Comparison of ENCODE assay signal across 33 cellular contexts in the genomic region with DNA sequence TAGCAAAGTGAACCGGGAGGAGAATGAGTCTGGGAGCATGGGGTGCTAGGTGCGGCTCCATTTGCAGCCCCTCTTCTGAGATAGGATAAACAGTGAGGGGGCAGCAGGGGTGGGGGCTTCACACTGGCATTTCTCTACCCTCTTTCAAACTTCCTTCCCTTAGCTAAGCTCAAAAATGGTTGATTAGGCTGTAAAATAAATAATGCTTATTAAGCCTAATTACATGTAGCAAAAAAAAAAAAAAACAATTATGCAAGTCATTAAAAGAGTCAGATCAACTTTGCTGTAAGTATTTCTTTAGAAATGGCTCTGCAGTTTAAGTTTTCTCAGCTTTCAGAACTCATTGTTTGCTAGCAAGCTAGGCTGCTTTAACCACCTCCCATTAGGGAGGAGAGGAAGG.
"Had no signal": no experiment of that assay in that cellular context is flagged by ENCODE, and none has a peak within 500 bp of the region (broad histone marks: within the 10 kb centered on the region; RNA-seq: fewer than 3 reads in every experiment).

No MANE protein-coding gene starts in this region.

- H3K4me1 Mint-ChIP-seq: activated CD4-positive, alpha-beta T cell treated with anti-CD3 and anti-CD28 coated beads for 36 hours; activated CD4-positive, alpha-beta T cell treated with anti-CD3 and anti-CD28 coated beads, Interleukin-2, amount 10 ng/mL, durations not matched to agents 24 days and 14 days; activated CD8-positive, alpha-beta memory T cell treated with anti-CD3 and anti-CD28 coated beads, Interleukin-2, amount 10 ng/mL, durations not matched to agents 7 days and 5 days; activated naive CD4-positive, alpha-beta T cell treated with anti-CD3 and anti-CD28 coated beads, Interleukin-2, amount 50 U/mL, for 24 hours; activated naive CD8-positive, alpha-beta T cell treated with anti-CD3 and anti-CD28 coated beads, Interleukin-2, amount 50 U/mL, for 24 hours; central memory CD8-positive, alpha-beta T cell had no signal

- H3K9me3 Mint-ChIP-seq: activated CD4-positive, alpha-beta memory T cell treated with anti-CD3 and anti-CD28 coated beads for 36 hours; activated CD4-positive, alpha-beta T cell treated with anti-CD3 and anti-CD28 coated beads, Interleukin-2, amount 10 ng/mL, durations not matched to agents 24 days and 14 days; activated naive CD4-positive, alpha-beta T cell treated with anti-CD3 and anti-CD28 coated beads for 36 hours; activated naive CD4-positive, alpha-beta T cell treated with anti-CD3 and anti-CD28 coated beads, Interleukin-2, amount 50 U/mL, for 24 hours; activated naive CD8-positive, alpha-beta T cell treated with anti-CD3 and anti-CD28 coated beads, Interleukin-2, amount 50 U/mL, for 24 hours; activated T-helper 1 cell treated with anti-CD3 and anti-CD28 coated beads, Interleukin-12 subunit alpha, Interleukin-12 subunit beta, Interleukin-2, Interleukin-4 antibody, amounts not matched to agents 30 ng/mL and 10 ng/mL and 1 ng/mL, durations not matched to agents 14 hours and 24 hours and 36 hours; activated T-helper 2 cell treated with anti-CD3 and anti-CD28 coated beads, Interferon-gamma antibody, Interleukin-2, Interleukin-4, amounts not matched to agents 10 μg/mL and 5 μg/mL and 100 μg/mL, durations not matched to agents 14 hours and 24 hours and 36 hours; central memory CD8-positive, alpha-beta T cell; dendritic cell treated with granulocyte-macrophage colony-stimulating factor and Interleukin-4, amounts not matched to agents 40 ng/mL and 50 ng/mL, for 4 days had no signal

- H3K4me1 ChIP-seq: adrenal gland, esophagus squamous epithelium had no signal

- H3K36me3 Mint-ChIP-seq: activated CD4-positive, alpha-beta memory T cell treated with anti-CD3 and anti-CD28 coated beads for 36 hours; activated CD8-positive, alpha-beta memory T cell treated with anti-CD3 and anti-CD28 coated beads, Interleukin-2, amount 10 ng/mL, durations not matched to agents 7 days and 5 days; activated naive CD4-positive, alpha-beta T cell treated with anti-CD3 and anti-CD28 coated beads, Interleukin-2, amount 50 U/mL, for 24 hours; activated naive CD8-positive, alpha-beta T cell treated with anti-CD3 and anti-CD28 coated beads for 36 hours had no signal

- H3K27ac ChIP-seq: adrenal gland, brain microvascular endothelial cell, coronary artery, dorsolateral prefrontal cortex, epithelial cell of prostate, esophagus squamous epithelium, gastroesophageal sphincter had no signal

- H3K36me3 ChIP-seq: adrenal gland, brain microvascular endothelial cell, esophagus squamous epithelium, gastroesophageal sphincter had no signal

- ATAC-seq: activated CD4-positive, alpha-beta T cell treated with anti-CD3 and anti-CD28 coated beads for 36 hours; activated CD8-positive, alpha-beta memory T cell treated with anti-CD3 and anti-CD28 coated beads, Interleukin-2, amount 10 ng/mL, durations not matched to agents 7 days and 5 days; activated CD8-positive, alpha-beta T cell treated with anti-CD3 and anti-CD28 coated beads, Interleukin-2, amount 10 ng/mL, durations not matched to agents 7 days and 5 days; activated naive CD8-positive, alpha-beta T cell treated with anti-CD3 and anti-CD28 coated beads, Interleukin-2, amount 50 U/mL, for 24 hours; gastroesophageal sphincter had no signal

- FAIRE-seq: astrocyte, bronchial epithelial cell, endothelial cell of umbilical vein had no signal

- H3K4me3 ChIP-seq: adrenal gland, coronary artery, dorsolateral prefrontal cortex, esophagus squamous epithelium, gastroesophageal sphincter had no signal

- H3K27me3 Mint-ChIP-seq: activated CD4-positive, alpha-beta memory T cell treated with anti-CD3 and anti-CD28 coated beads for 36 hours; activated naive CD8-positive, alpha-beta T cell treated with anti-CD3 and anti-CD28 coated beads for 36 hours; activated naive CD8-positive, alpha-beta T cell treated with anti-CD3 and anti-CD28 coated beads, Interleukin-2, amount 50 U/mL, for 24 hours; central memory CD8-positive, alpha-beta T cell; dendritic cell treated with granulocyte-macrophage colony-stimulating factor and Interleukin-4, amounts not matched to agents 40 ng/mL and 50 ng/mL, for 4 days had no signal

- H3K9me3 ChIP-seq: adrenal gland, esophagus squamous epithelium had no signal

- H3K27ac Mint-ChIP-seq: activated CD4-positive, alpha-beta memory T cell treated with anti-CD3 and anti-CD28 coated beads for 36 hours; activated CD4-positive, alpha-beta T cell treated with anti-CD3 and anti-CD28 coated beads for 36 hours; activated CD4-positive, alpha-beta T cell treated with anti-CD3 and anti-CD28 coated beads, Interleukin-2, amount 10 ng/mL, durations not matched to agents 24 days and 14 days; activated CD8-positive, alpha-beta memory T cell treated with anti-CD3 and anti-CD28 coated beads, Interleukin-2, amount 10 ng/mL, durations not matched to agents 7 days and 5 days; activated CD8-positive, alpha-beta T cell treated with anti-CD3 and anti-CD28 coated beads, Interleukin-2, amount 10 ng/mL, durations not matched to agents 7 days and 5 days; activated naive CD4-positive, alpha-beta T cell treated with anti-CD3 and anti-CD28 coated beads for 36 hours; activated naive CD4-positive, alpha-beta T cell treated with anti-CD3 and anti-CD28 coated beads, Interleukin-2, amount 50 U/mL, for 24 hours; activated naive CD8-positive, alpha-beta T cell treated with anti-CD3 and anti-CD28 coated beads for 36 hours; activated naive CD8-positive, alpha-beta T cell treated with anti-CD3 and anti-CD28 coated beads, Interleukin-2, amount 50 U/mL, for 24 hours; activated T-helper 1 cell treated with anti-CD3 and anti-CD28 coated beads, Interleukin-12 subunit alpha, Interleukin-12 subunit beta, Interleukin-2, Interleukin-4 antibody, amounts not matched to agents 30 ng/mL and 10 ng/mL and 1 ng/mL, durations not matched to agents 14 hours and 24 hours and 36 hours; activated T-helper 2 cell treated with anti-CD3 and anti-CD28 coated beads, Interferon-gamma antibody, Interleukin-2, Interleukin-4, amounts not matched to agents 10 μg/mL and 5 μg/mL and 100 μg/mL, durations not matched to agents 14 hours and 24 hours and 36 hours; dendritic cell treated with granulocyte-macrophage colony-stimulating factor and Interleukin-4, amounts not matched to agents 40 ng/mL and 50 ng/mL, for 4 days; endodermal cell had no signal

- DNase-seq: activated CD4-positive, alpha-beta memory T cell treated with anti-CD3 and anti-CD28 coated beads for 36 hours; activated CD4-positive, alpha-beta T cell treated with anti-CD3 and anti-CD28 coated beads for 36 hours; activated CD4-positive, alpha-beta T cell treated with anti-CD3 and anti-CD28 coated beads, Interleukin-2, amount 10 ng/mL, durations not matched to agents 24 days and 14 days; activated CD4-positive, CD25-positive, alpha-beta regulatory T cell; activated CD4-positive, CD25-positive, alpha-beta regulatory T cell treated with anti-CD3 and anti-CD28 coated beads, Interleukin-2, amount 50 U/mL, for 72 hours; activated CD8-positive, alpha-beta memory T cell treated with anti-CD3 and anti-CD28 coated beads, Interleukin-2, amount 10 ng/mL, durations not matched to agents 7 days and 5 days; activated CD8-positive, alpha-beta memory T cell treated with anti-CD3 and anti-CD28 coated beads, Interleukin-2, amount 50 U/mL, for 4 hours; activated CD8-positive, alpha-beta T cell treated with anti-CD3 and anti-CD28 coated beads, Interleukin-2, amount 10 ng/mL, durations not matched to agents 7 days and 5 days; activated effector memory CD4-positive, alpha-beta T cell treated with anti-CD3 and anti-CD28 coated beads, Interleukin-2, amount 50 U/mL, for 16 hours; activated naive CD4-positive, alpha-beta T cell treated with anti-CD3 and anti-CD28 coated beads for 36 hours; activated naive CD8-positive, alpha-beta T cell treated with anti-CD3 and anti-CD28 coated beads for 36 hours; activated naive CD8-positive, alpha-beta T cell treated with anti-CD3 and anti-CD28 coated beads, Interleukin-2, amount 50 U/mL, for 24 hours; activated T-cell treated with anti-CD3 and anti-CD28 coated beads, Interleukin-2, amount 50 U/mL, for 1 hour; activated T-cell treated with anti-CD3 and anti-CD28 coated beads, Interleukin-2, amount 50 U/mL, for 48 hours; adrenal gland; brain microvascular endothelial cell; dorsolateral prefrontal cortex; effector memory CD4-positive, alpha-beta T cell; endodermal cell; esophagus squamous epithelium; foreskin melanocyte; T-helper 2 cell had no signal

- H3K27me3 ChIP-seq: adrenal gland, brain microvascular endothelial cell, dorsolateral prefrontal cortex, esophagus squamous epithelium, gastroesophageal sphincter had no signal

- H3K4me3 Mint-ChIP-seq: activated CD4-positive, alpha-beta memory T cell treated with anti-CD3 and anti-CD28 coated beads for 36 hours; activated CD4-positive, alpha-beta T cell treated with anti-CD3 and anti-CD28 coated beads for 36 hours; activated CD4-positive, alpha-beta T cell treated with anti-CD3 and anti-CD28 coated beads, Interleukin-2, amount 10 ng/mL, durations not matched to agents 24 days and 14 days; activated CD8-positive, alpha-beta memory T cell treated with anti-CD3 and anti-CD28 coated beads, Interleukin-2, amount 10 ng/mL, durations not matched to agents 7 days and 5 days; activated CD8-positive, alpha-beta T cell treated with anti-CD3 and anti-CD28 coated beads, Interleukin-2, amount 10 ng/mL, durations not matched to agents 7 days and 5 days; activated naive CD4-positive, alpha-beta T cell treated with anti-CD3 and anti-CD28 coated beads for 36 hours; activated naive CD4-positive, alpha-beta T cell treated with anti-CD3 and anti-CD28 coated beads, Interleukin-2, amount 50 U/mL, for 24 hours; activated naive CD8-positive, alpha-beta T cell treated with anti-CD3 and anti-CD28 coated beads for 36 hours; activated naive CD8-positive, alpha-beta T cell treated with anti-CD3 and anti-CD28 coated beads, Interleukin-2, amount 50 U/mL, for 24 hours; activated T-helper 1 cell treated with anti-CD3 and anti-CD28 coated beads, Interleukin-12 subunit alpha, Interleukin-12 subunit beta, Interleukin-2, Interleukin-4 antibody, amounts not matched to agents 30 ng/mL and 10 ng/mL and 1 ng/mL, durations not matched to agents 14 hours and 24 hours and 36 hours; central memory CD8-positive, alpha-beta T cell; dendritic cell treated with granulocyte-macrophage colony-stimulating factor and Interleukin-4, amounts not matched to agents 40 ng/mL and 50 ng/mL, for 4 days; endodermal cell had no signal
